1 cellular context compared by ENCODE assay signal in genomic region chr13:98265669-98266551, GRCh38.
TF ChIP-seq lines count a peak whose summit lies in the region.

No MANE protein-coding gene starts in this region.

TF ChIP-seq in HepG2, 621 proteins besides CTCF, POLR2A, EP300 and RAD21 (continued from another document and continues in another):
- TF ChIP-seq THAP9 (CRISPR knock-in tag; IDR thresholded peaks at IDR 0.05; ENCODE audit: borderline replicate concordance): no peak
- TF ChIP-seq HDAC1 (CRISPR knock-in tag; IDR thresholded peaks at IDR 0.05): peak; percentile 81
- 0 out of 2 replicates have a peak, but pooled peaks have one; percentile 38 for TF ChIP-seq KDM6A (CRISPR knock-in tag; IDR thresholded peaks at IDR 0.05; ENCODE audit: low read depth)
- peak; percentile 61 for TF ChIP-seq BRD4 (CRISPR knock-in tag; IDR thresholded peaks at IDR 0.05)
- peak; percentile 74; the same call in 1 of the 2 replicates for TF ChIP-seq ZNF792 (CRISPR knock-in tag; IDR thresholded peaks at IDR 0.05)
- TF ChIP-seq RAD51 (IDR thresholded peaks at IDR 0.05; ENCODE audit: borderline replicate concordance): no peak
- TF ChIP-seq RARA (CRISPR knock-in tag; IDR thresholded peaks at IDR 0.05): peak; percentile 68
- TF ChIP-seq NR0B2 (CRISPR knock-in tag; IDR thresholded peaks at IDR 0.05): no peak
- no peak for TF ChIP-seq ZNF276 (CRISPR knock-in tag; IDR thresholded peaks at IDR 0.05; ENCODE audit: low read depth)
- peak; percentile 76; the same call in 1 of the 2 replicates for TF ChIP-seq RXRB (CRISPR knock-in tag; IDR thresholded peaks at IDR 0.05; ENCODE audit: borderline replicate concordance)
- no peak for TF ChIP-seq SETDB1 (CRISPR knock-in tag; IDR thresholded peaks at IDR 0.05; ENCODE audit: borderline replicate concordance)
- TF ChIP-seq KAT8 (CRISPR knock-in tag; IDR thresholded peaks at IDR 0.05): no peak
- TF ChIP-seq RNF2 (conservative IDR thresholded peaks at IDR 0.05; ENCODE audit: low read depth): no peak
- TF ChIP-seq IKZF5 (CRISPR knock-in tag; IDR thresholded peaks at IDR 0.05): peak; percentile 83; the same call in 1 of the 2 replicates
- peak in 1 of 2 experiments; percentile 64; a peak in 1 of 4 replicates for TF ChIP-seq KLF16 (CRISPR knock-in tag; IDR thresholded peaks at IDR 0.05)
- no peak for TF ChIP-seq CERS6 (CRISPR knock-in tag; IDR thresholded peaks at IDR 0.05)
- TF ChIP-seq RFXAP (CRISPR knock-in tag; IDR thresholded peaks at IDR 0.05; ENCODE audit: borderline replicate concordance): peak; percentile 40; the same call in 1 of the 2 replicates
- TF ChIP-seq ZNF768 (CRISPR knock-in tag; IDR thresholded peaks at IDR 0.05): peak; percentile 88
- TF ChIP-seq PPARG (CRISPR knock-in tag; conservative IDR thresholded peaks at IDR 0.05): 0 out of 2 replicates have a peak, but pooled peaks have one; percentile 59
- no peak for TF ChIP-seq LRRFIP1 (CRISPR knock-in tag; conservative IDR thresholded peaks at IDR 0.05)
- no peak for TF ChIP-seq ZNF446 (CRISPR knock-in tag; IDR thresholded peaks at IDR 0.05)
- peak; percentile 82 for TF ChIP-seq ARID5B (CRISPR knock-in tag; IDR thresholded peaks at IDR 0.05)
- 0 out of 2 replicates have a peak, but pooled peaks have one; percentile 56 for TF ChIP-seq GATA4 (IDR thresholded peaks at IDR 0.05; ENCODE audit: borderline replicate concordance, low read depth)
- TF ChIP-seq TEAD2 (CRISPR knock-in tag; IDR thresholded peaks at IDR 0.05): no peak
- TF ChIP-seq MTA1 (CRISPR knock-in tag; IDR thresholded peaks at IDR 0.05; ENCODE audit: borderline replicate concordance): 0 out of 2 replicates have a peak, but pooled peaks have one; percentile 23
- TF ChIP-seq FOXK2 (IDR thresholded peaks at IDR 0.05): no peak
- 0 out of 2 replicates have a peak, but pooled peaks have one; percentile 44 for TF ChIP-seq ZNF746 (CRISPR knock-in tag; IDR thresholded peaks at IDR 0.05)
- no peak for TF ChIP-seq ZNF383 (CRISPR knock-in tag; IDR thresholded peaks at IDR 0.05; ENCODE audit: borderline replicate concordance)
- no peak for TF ChIP-seq MAF1 (CRISPR knock-in tag; IDR thresholded peaks at IDR 0.05; ENCODE audit: borderline replicate concordance)
- peak; percentile 64; the same call in 1 of the 2 replicates for TF ChIP-seq ZNF430 (CRISPR knock-in tag; IDR thresholded peaks at IDR 0.05)
- no peak for TF ChIP-seq ZNF407 (CRISPR knock-in tag; IDR thresholded peaks at IDR 0.05; ENCODE audit: not compliant biosample characterization)
- TF ChIP-seq PAF1 (CRISPR knock-in tag; IDR thresholded peaks at IDR 0.05): no peak
- peak; percentile 65; the same call in 1 of the 2 replicates for TF ChIP-seq ZNF782 (CRISPR knock-in tag; IDR thresholded peaks at IDR 0.05; ENCODE audit: borderline replicate concordance)
- no peak for TF ChIP-seq THAP8 (CRISPR knock-in tag; IDR thresholded peaks at IDR 0.05; ENCODE audit: borderline replicate concordance)
